8 cellular contexts compared by ENCODE assay signal in genomic region chr2:231926180-231926741, GRCh38. TPM values are rescaled to one million over a fixed set of nuclear protein-coding genes. Genes with fewer than 3 reads are reported as not detected.
A peak's percentile ranks its signal among the peaks of the same experiment; 100 is the strongest.
DNase-seq lines count a peak whose midpoint lies in the region; ATAC-seq and TF ChIP-seq lines count a peak whose summit lies in the region.

A gene with protein sequence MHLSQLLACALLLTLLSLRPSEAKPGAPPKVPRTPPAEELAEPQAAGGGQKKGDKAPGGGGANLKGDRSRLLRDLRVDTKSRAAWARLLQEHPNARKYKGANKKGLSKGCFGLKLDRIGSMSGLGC (minus strand): TSS chr2:231926396. CDS start chr2:231926249, 147 bp downstream.

- TF ChIP-seq POLR2A in uterus (IDR thresholded peaks at IDR 0.05): peak in 1 of 2 donors; percentile 59

- H3K27ac ChIP-seq in PC-9 (no peak within 1 kb of the TSS), uterus (no peak within 1 kb of the TSS)

- H3K36me3 ChIP-seq in PC-9 (ENCODE audit: low read depth) (no peaks in the 10 kb centered on the region), uterus (no peaks in the 10 kb centered on the region)

- no peaks in the 10 kb centered on the region; the same call in 1 of the 2 replicates for H4K20me1 ChIP-seq in PC-9 (ENCODE audit: insufficient read depth)

- intact Hi-C loops in PC-9 (cut with micrococcal nuclease; ENCODE audit: unreplicated experiment) (loop anchor here (5.0 kb wide), 1 partner anchor 516 kb away; no protein-coding TSS in a partner anchor), Right ventricle myocardium inferior (cut with DNase I) (loop anchor here (5.0 kb wide), 2 partner anchors 401 to 511 kb away; no protein-coding TSS in a partner anchor), uterus (cut with DNase I; ENCODE audit: low total_unique reads) (loop anchor here (10.0 kb wide), 1 partner anchor 399 kb away; no protein-coding TSS in a partner anchor)
- intact Hi-C loops in activated naive CD4-positive, alpha-beta T cell treated with anti-CD3 and anti-CD28 coated beads for 36 hours (cut with micrococcal nuclease): loop anchor here (1.0 to 10.0 kb wide), 6 partner anchors 36 to 599 kb away; partner anchors contain the start of genes CHRND, DIS3L2 and PRSS56

- no TSS peak for BruUV-seq in PC-9 (replicated peaks; lab: Mats Ljungman, UMichigan)

- POLR2A ChIA-PET in PC-9 (lab: Charles Lee; ENCODE audit: unreplicated experiment): no interaction called here

- ATAC-seq in Right ventricle myocardium inferior: peak; percentile 72

- no peaks in the 10 kb centered on the region for H3K79me2 ChIP-seq in PC-9 (ENCODE audit: low read depth)

- H3K27ac Mint-ChIP-seq in activated naive CD4-positive, alpha-beta T cell treated with anti-CD3 and anti-CD28 coated beads for 36 hours: no peak within 1 kb of the TSS

- no peaks in the 10 kb centered on the region for H3K9me3 Mint-ChIP-seq in activated naive CD4-positive, alpha-beta T cell treated with anti-CD3 and anti-CD28 coated beads for 36 hours

- no peaks in the 10 kb centered on the region for H3K36me3 Mint-ChIP-seq in activated naive CD4-positive, alpha-beta T cell treated with anti-CD3 and anti-CD28 coated beads for 36 hours (ENCODE audit: low read depth)

- H3K9me3 ChIP-seq in PC-9 (ENCODE audit: insufficient read depth, low read depth) (no peaks in the 10 kb centered on the region), uterus (no peaks in the 10 kb centered on the region)

- peaks cover 9% of the 10 kb centered on the region for H3K4me1 Mint-ChIP-seq in activated naive CD4-positive, alpha-beta T cell treated with anti-CD3 and anti-CD28 coated beads for 36 hours (ENCODE audit: low read depth)

- H3K27me3 ChIP-seq in PC-9 (ENCODE audit: insufficient read depth, low read depth): peaks cover 24% of the 10 kb centered on the region
- H3K27me3 ChIP-seq in uterus: peaks cover 0 to 3% of the 10 kb centered on the region in 2 donors

- H3K9me2 ChIP-seq in PC-9 (ENCODE audit: insufficient read depth): no peaks in the 10 kb centered on the region

- TF ChIP-seq CTCF in PC-9 (conservative IDR thresholded peaks at IDR 0.05) (no peak), uterus (IDR thresholded peaks at IDR 0.05) (peak in 3 of 4 experiments; percentile 17 to 43 (median 27))

- H3K4me3 ChIP-seq in PC-9: no peak within 1 kb of the TSS
- H3K4me3 ChIP-seq in uterus: peak within 1 kb of the TSS in 1 of 2 donors; percentile 32

- no peaks in the 10 kb centered on the region for H3K4me1 ChIP-seq in PC-9 (replicated peaks; ENCODE audit: insufficient read depth)
- H3K4me1 ChIP-seq in uterus: peaks cover 0 to 13% of the 10 kb centered on the region in 2 donors

- CTCF ChIA-PET in PC-9 (lab: Charles Lee): interaction anchor here (0.6 kb wide), 1 partner anchor 357 kb away, joined by 5 read pairs; no protein-coding TSS in a partner anchor
- CTCF ChIA-PET in activated naive CD4-positive, alpha-beta T cell treated with anti-CD3 and anti-CD28 coated beads for 36 hours (lab: Charles Lee): interaction anchor here (0.6 to 4.2 kb wide), 21 partner anchors 9 to 514 kb away, joined by 3 to 49 read pairs (median 3); no protein-coding TSS in a partner anchor

- DNase-seq in SIG-M5 treated with dmso at 0.1 percent for 504 hours (lab: John Stamatoyannopoulos, UW; ENCODE audit: unreplicated experiment): peak; percentile 64
- DNase-seq in SIG-M5 (lab: John Stamatoyannopoulos, UW): no peak
- peak; percentile 72 for DNase-seq in HuH-7.5 (ENCODE audit: low spot score)
- peak in 1 of 2 experiments; percentile 29 for DNase-seq in PC-9
- DNase-seq in activated naive CD4-positive, alpha-beta T cell treated with anti-CD3 and anti-CD28 coated beads for 36 hours: peak; percentile 86
- DNase-seq in Right ventricle myocardium inferior (ENCODE audit: missing footprints): peak; percentile 79
- peak; percentile 52 for DNase-seq in pons (ENCODE audit: low spot score)
- DNase-seq in uterus: peak; percentile 39 to 70

- peaks cover 44% of the 10 kb centered on the region for H3K27me3 Mint-ChIP-seq in activated naive CD4-positive, alpha-beta T cell treated with anti-CD3 and anti-CD28 coated beads for 36 hours (ENCODE audit: low read depth)

- peak within 1 kb of the TSS; percentile 73 for H3K4me3 Mint-ChIP-seq in activated naive CD4-positive, alpha-beta T cell treated with anti-CD3 and anti-CD28 coated beads for 36 hours

- H3K4me2 ChIP-seq in PC-9: peak within 1 kb of the TSS; percentile 70; the same call in 1 of the 2 replicates

- no peak within 1 kb of the TSS for H2AFZ ChIP-seq in PC-9

- H3F3A ChIP-seq in PC-9 (ENCODE audit: insufficient read depth, low read depth): no peaks in the 10 kb centered on the region

RNA-seq across cellular contexts. Expression of the gene that starts here (rescaled TPM):
- total RNA-seq in PC-9 (2021) (not detected in 2 replicates), Right ventricle myocardium inferior (16.1 TPM), uterus (1 to 10 TPM in 1 of 4 donors, not detected in 3; 4.3 TPM)
- 1 to 10 TPM in 1 of 2 experiments, under 1 TPM in 1; 0.57 to 1.2 TPM for total RNA-seq in activated naive CD4-positive, alpha-beta T cell treated with anti-CD3 and anti-CD28 coated beads for 36 hours
